9 cellular contexts compared by ENCODE assay signal in genomic region chr1:113813218-113813617, GRCh38. TPM values are rescaled to one million over a fixed set of nuclear protein-coding genes. Genes with fewer than 3 reads are reported as not detected.
DNase-seq lines count a peak whose midpoint lies in the region; ATAC-seq, FAIRE-seq and TF ChIP-seq lines count a peak whose summit lies in the region.
"Had no signal": no experiment of that assay in that cellular context is flagged by ENCODE, and none has a peak within 500 bp of the region (broad histone marks: within the 10 kb centered on the region; RNA-seq: fewer than 3 reads in every experiment).

No MANE protein-coding gene starts in this region.

- CTCF ChIA-PET in mammary epithelial cell (lab: Charles Lee; ENCODE audit: low non-redundant PET): no interaction called here

- TF ChIP-seq CTCF in DND-41 (IDR thresholded peaks at IDR 0.05; ENCODE audit: borderline replicate concordance, extremely low read depth, low read length, poor library complexity, severe bottlenecking): no peak
- no peak for TF ChIP-seq CTCF in mammary epithelial cell (conservative IDR thresholded peaks at IDR 0.05 in 1 of 2, IDR thresholded peaks at IDR 0.05 in 1 of 2; ENCODE audit: extremely low read depth in 1 of 2, insufficient read depth in 1 of 2, low read depth in 1 of 2, low read length in 2 of 2)
- no peak for TF ChIP-seq CTCF in ovary (IDR thresholded peaks at IDR 0.05)

- H4K20me1 ChIP-seq in DND-41 (ENCODE audit: insufficient read depth, low read length) (peaks cover 5% of the 10 kb centered on the region; the same call in 1 of the 2 replicates), Karpas-422 (ENCODE audit: insufficient read depth, low read depth, low read length) (0 out of 2 replicates have a peak, but pooled peaks cover 2% of the 10 kb centered on the region), mammary epithelial cell (ENCODE audit: insufficient read depth, low read length) (no peaks in the 10 kb centered on the region)

- H3K4me1 ChIP-seq in DND-41 (ENCODE audit: insufficient read depth, low read length): peaks cover 35% of the 10 kb centered on the region
- H3K4me1 ChIP-seq in Karpas-422 (ENCODE audit: low read length): peaks cover 29% of the 10 kb centered on the region
- H3K4me1 ChIP-seq in mammary epithelial cell (ENCODE audit: insufficient read depth, low read length): peaks cover 18% of the 10 kb centered on the region
- peaks cover 4% of the 10 kb centered on the region for H3K4me1 ChIP-seq in ovary (ENCODE audit: insufficient read depth)
- peaks cover 0 to 1% of the 10 kb centered on the region in 2 donors for H3K4me1 ChIP-seq in aorta (ENCODE audit: control insufficient read depth in 1 of 2, insufficient read depth in 2 of 2, low read length in 2 of 2)

- H2AFZ ChIP-seq in DND-41 (ENCODE audit: low read depth, low read length) (peak overlapping the region; percentile 91; the same call in 1 of the 2 replicates), Karpas-422 (ENCODE audit: low read length) (no peak overlapping the region), mammary epithelial cell (ENCODE audit: low read depth, low read length) (no peak overlapping the region)

- no TSS peak for BruUV-seq in mammary epithelial cell (replicated peaks; lab: Mats Ljungman, UMichigan)

- H3K27me3 ChIP-seq in DND-41 (ENCODE audit: insufficient read depth, low read length, poor library complexity) (no peaks in the 10 kb centered on the region), Karpas-422 (ENCODE audit: low read length) (no peaks in the 10 kb centered on the region), mammary epithelial cell (ENCODE audit: insufficient read depth, low read length) (no peaks in the 10 kb centered on the region), ovary (no peaks in the 10 kb centered on the region), aorta (ENCODE audit: control insufficient read depth in 1 of 2, insufficient read depth in 2 of 2, low read length in 1 of 2) (no peaks in the 10 kb centered on the region)

- H3K27ac ChIP-seq in DND-41 (ENCODE audit: low read length) (peak overlapping the region; percentile 100), Karpas-422 (ENCODE audit: low read length) (peak overlapping the region; percentile 85), mammary epithelial cell (ENCODE audit: insufficient read depth, low read depth, low read length) (no peak overlapping the region), ovary (peak overlapping the region in 1 of 2 donors; percentile 96), aorta (ENCODE audit: low read depth in 1 of 2, low read length in 2 of 2) (no peak overlapping the region)

- FAIRE-seq in urothelium cell line (lab: Jason Lieb, UNC): no peak

- H3K9me3 ChIP-seq in DND-41 (ENCODE audit: insufficient read depth, low read length, severe bottlenecking): no peaks in the 10 kb centered on the region
- H3K9me3 ChIP-seq in Karpas-422 (ENCODE audit: low read length): no peaks in the 10 kb centered on the region
- H3K9me3 ChIP-seq in mammary epithelial cell (replicated peaks; ENCODE audit: insufficient read depth, low read length): no peaks in the 10 kb centered on the region
- no peaks in the 10 kb centered on the region for H3K9me3 ChIP-seq in ovary
- no peaks in the 10 kb centered on the region for H3K9me3 ChIP-seq in aorta (ENCODE audit: control insufficient read depth, low read length)

- ATAC-seq in DND-41 (ENCODE audit: insufficient read depth, low read depth): no peak
- no peak for ATAC-seq in aorta (ENCODE audit: low FRiP score)
- no peak for ATAC-seq in GM21515 (IDR thresholded peaks at IDR 0.05; ENCODE audit: unreplicated experiment)

- H3K79me2 ChIP-seq in DND-41 (ENCODE audit: insufficient read depth, low read length) (peaks cover 39% of the 10 kb centered on the region), Karpas-422 (ENCODE audit: low read length) (peaks cover 36% of the 10 kb centered on the region), mammary epithelial cell (ENCODE audit: insufficient read depth, low read length) (peaks cover 39% of the 10 kb centered on the region)

- intact Hi-C loops in mammary epithelial cell (cut with micrococcal nuclease) (loop anchor here (2.0 kb wide), 1 partner anchor 54 kb away; the partner anchor contains the start of gene PHTF1), ovary (cut with DNase I) (no loop called here), aorta (cut with DNase I) (loop anchor here in 1 of 2 donors (5.0 kb wide), 1 partner anchor 51 kb away; no protein-coding TSS in a partner anchor)

- H3K4me3 ChIP-seq in DND-41 (ENCODE audit: low read depth in 1 of 2, low read length in 2 of 2) (peak overlapping the region in 1 of 2 experiments; percentile 88; a peak in 3 of 4 replicates), Karpas-422 (ENCODE audit: low read length) (peak overlapping the region; percentile 81; the same call in 1 of the 2 replicates), mammary epithelial cell (replicated peaks in 1 of 3; ENCODE audit: insufficient read depth in 1 of 3, low read depth in 2 of 3, low read length in 3 of 3) (peak overlapping the region in 2 of 3 experiments; percentile 50 to 58), ovary (no peak overlapping the region), aorta (ENCODE audit: low read length in 2 of 2) (no peak overlapping the region)

- 99% methylated on average over 12 of the region's 15 CpGs for WGBS in mammary epithelial cell (ENCODE audit: low coverage, missing lambda C conversion rate)
- WGBS in ovary, 3 donors: 92 to 97% (median 93%) methylated on average over 15 of the region's 15 CpGs
- WGBS in aorta, 2 donors: 93 to 97% methylated on average over 15 of the region's 15 CpGs

- H3K9ac ChIP-seq in DND-41 (ENCODE audit: low read depth, low read length) (peak overlapping the region; percentile 84), Karpas-422 (ENCODE audit: low read length) (peak overlapping the region; percentile 68; the same call in 1 of the 2 replicates), mammary epithelial cell (ENCODE audit: insufficient read depth, low read length) (no peak overlapping the region)

- H3K36me3 ChIP-seq in DND-41 (ENCODE audit: insufficient read depth, low read length) (peaks cover 12% of the 10 kb centered on the region), Karpas-422 (ENCODE audit: insufficient read depth, low read length) (peaks cover 10% of the 10 kb centered on the region; the same call in 1 of the 2 replicates), mammary epithelial cell (ENCODE audit: insufficient read depth, low read length) (no peaks in the 10 kb centered on the region), ovary (no peaks in the 10 kb centered on the region), aorta (ENCODE audit: control insufficient read depth in 1 of 2, insufficient read depth in 2 of 2, low read length in 1 of 2) (no peaks in the 10 kb centered on the region)

- no peak for DNase-seq in DND-41
- DNase-seq in Karpas-422: no peak
- no peak for DNase-seq in mammary epithelial cell
- peak; percentile 13 to 45 (median 42) for DNase-seq in ovary
- no peak for DNase-seq in urothelium cell line (ENCODE audit: low spot score)
- no peak for DNase-seq in aorta
- DNase-seq: activated CD8-positive, alpha-beta memory T cell treated with anti-CD3 and anti-CD28 coated beads, Interleukin-2, amount 50 U/mL, for 4 hours; GF-D8 had no signal

- H3K4me2 ChIP-seq in DND-41 (ENCODE audit: insufficient read depth, low read length): peak overlapping the region; percentile 69
- peak overlapping the region; percentile 74 for H3K4me2 ChIP-seq in Karpas-422 (ENCODE audit: low read depth, low read length, poor library complexity, severe bottlenecking)
- H3K4me2 ChIP-seq in mammary epithelial cell (ENCODE audit: insufficient read depth, low read depth, low read length): peak overlapping the region; percentile 64

- TF ChIP-seq EP300 in ovary (IDR thresholded peaks at IDR 0.05): no peak

- in situ Hi-C loops in mammary epithelial cell (cut with MboI; ENCODE audit: low sequenced_read_pairs in 2 of 2): no loop called here

- TF ChIP-seq POLR2A in ovary (IDR thresholded peaks at IDR 0.05): no peak

- H3K9me2 ChIP-seq in Karpas-422 (replicated peaks; ENCODE audit: insufficient read depth, low read length): no peaks in the 10 kb centered on the region

- dilution Hi-C loops in mammary epithelial cell (cut with HindIII; ENCODE audit: low sequenced_read_pairs): no loop called here

RNA-seq across cellular contexts. Expression of gene RSBN1, which starts 0.9 kb away (rescaled TPM):
- total RNA-seq in Karpas-422 (2014; rRNA removed; shearing (Covaris generic); ENCODE audit: low replicate concordance): 15.0 and 23.2 TPM in 2 replicates
- total RNA-seq in mammary epithelial cell (10 to 100 TPM; 10.0 to 12.5 TPM), ovary (10 to 100 TPM; 28.1 to 36.1 (median 30.8) TPM), aorta (10 to 100 TPM; 17.1 to 22.5 TPM)
- polyA plus RNA-seq in mammary epithelial cell (6.8 TPM), ovary (10 to 100 TPM; 10.5 to 15.6 TPM), aorta (1 to 10 TPM; 3.6 to 5.2 TPM)
- polyA minus RNA-seq in mammary epithelial cell: 5.7 TPM

RNA-seq across cellular contexts. Expression of gene PHTF1, which starts 53.9 kb away (rescaled TPM):
- total RNA-seq in Karpas-422 (2014; rRNA removed; shearing (Covaris generic); ENCODE audit: low replicate concordance): 45.1 and 53.1 TPM in 2 replicates
- total RNA-seq in mammary epithelial cell (10 to 100 TPM; 16.6 to 21.0 TPM), ovary (10 to 100 TPM in 3 of 7 donors, 1 to 10 TPM in 4; 6.6 to 28.6 (median 9.7) TPM), aorta (10 to 100 TPM; 15.0 to 26.3 TPM)
- polyA plus RNA-seq in mammary epithelial cell (8.0 TPM), ovary (10 to 100 TPM in 1 of 2 donors, 1 to 10 TPM in 1; 4.5 to 10.8 TPM), aorta (1 to 10 TPM; 2.8 to 8.7 TPM)
- 12.2 TPM for polyA minus RNA-seq in mammary epithelial cell

RNA-seq across cellular contexts. Expression of gene PTPN22, which starts 58.3 kb away (rescaled TPM):
- 22.8 and 43.3 TPM in 2 replicates for total RNA-seq in Karpas-422 (2014; rRNA removed; shearing (Covaris generic); ENCODE audit: low replicate concordance)
- total RNA-seq in mammary epithelial cell (under 1 TPM; under 0.01 to 0.40 TPM), ovary (1 to 10 TPM in 5 of 7 donors, under 1 TPM in 2; 0.66 to 2.1 (median 1.6) TPM), aorta (1 to 10 TPM; 4.7 to 6.7 TPM)
- polyA plus RNA-seq in mammary epithelial cell (0.29 TPM), ovary (1 to 10 TPM in 1 of 2 donors, under 1 TPM in 1; 0.24 to 4.2 TPM), aorta (under 1 TPM; 0.50 to 0.59 TPM)
- 3.0 TPM for polyA minus RNA-seq in mammary epithelial cell

Comparison
In these comparisons a context has a peak if more than half of its experiments do, and no peak if none do; other contexts are left out.
1. DNase-seq: peak in ovary (5 of 5); none in DND-41 (single experiment), Karpas-422 (single experiment), mammary epithelial cell (single experiment), urothelium cell line (single experiment) and aorta (0 of 2).
2. H3K27ac ChIP-seq: peak in DND-41 (single experiment) and Karpas-422 (single experiment); none in mammary epithelial cell (single experiment) and aorta (0 of 2).
3. H3K4me3 ChIP-seq: peak in Karpas-422 (single experiment) and mammary epithelial cell (2 of 3); none in ovary (single experiment) and aorta (0 of 2).
4. Peak in every context shown above with its lines, with median percentiles within 50 percentile points of each other: H3K4me2 ChIP-seq.